Comparison of ENCODE assay signal across 17 cellular contexts in the genomic region with DNA sequence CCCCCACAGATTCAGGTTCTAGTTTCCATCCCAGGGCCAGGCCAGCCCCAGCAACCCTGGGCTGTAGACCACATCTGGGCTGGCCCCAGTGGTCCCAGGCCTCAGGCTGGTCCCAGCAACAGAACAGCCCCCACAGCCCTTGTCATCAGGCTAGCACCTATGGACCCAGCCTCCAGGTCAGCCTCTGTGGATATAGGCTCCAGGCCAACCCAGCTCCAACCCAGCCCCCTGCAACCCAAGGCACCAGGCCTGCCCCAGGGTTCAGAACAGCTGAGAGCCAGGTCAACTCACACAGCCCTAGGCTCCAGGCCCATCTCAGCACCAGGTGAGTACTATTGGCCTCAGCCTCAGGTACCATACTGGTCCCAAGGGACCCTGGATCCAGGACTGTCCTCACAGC.
DNase-seq lines count a peak whose midpoint lies in the region; ATAC-seq and TF ChIP-seq lines count a peak whose summit lies in the region.
"Had no signal": no experiment of that assay in that cellular context is flagged by ENCODE, and none has a peak within 500 bp of the region (broad histone marks: within the 10 kb centered on the region; RNA-seq: fewer than 3 reads in every experiment).

No MANE protein-coding gene starts in this region.

- H3K4me3 Mint-ChIP-seq in stimulated activated naive CD8-positive, alpha-beta T cell treated with anti-CD3 and anti-CD28 coated beads, Interleukin-15, amount 100 ng/mL, for 72 hours, result no peak overlapping the region
- no peak overlapping the region for H3K4me3 Mint-ChIP-seq in HFFc6
- H3K4me3 Mint-ChIP-seq: B cell; CD4-positive, alpha-beta T cell; CD8-positive, alpha-beta T cell had no signal

- TF ChIP-seq POLR2A in spleen (IDR thresholded peaks at IDR 0.05) (no peak), esophagus squamous epithelium (IDR thresholded peaks at IDR 0.05) (no peak)

- no peaks in the 10 kb centered on the region for H3K27me3 Mint-ChIP-seq in stimulated activated naive CD8-positive, alpha-beta T cell treated with anti-CD3 and anti-CD28 coated beads, Interleukin-15, amount 100 ng/mL, for 72 hours
- no peaks in the 10 kb centered on the region for H3K27me3 Mint-ChIP-seq in HFFc6 (ENCODE audit: insufficient read depth)
- H3K27me3 Mint-ChIP-seq: B cell; CD4-positive, alpha-beta T cell had no signal

- H3K27ac ChIP-seq in spleen (no peak overlapping the region), esophagus squamous epithelium (no peak overlapping the region)
- H3K27ac ChIP-seq: 22Rv1; A549; BLaER1 treated with 17β-estradiol and CSF1 and Interleukin-3, amounts not matched to agents 10 nM and 100 nM; C4-2B had no signal

- H3K9me3 ChIP-seq in spleen (peaks cover 0 to 6% (median 0%) of the 10 kb centered on the region in 8 donors), esophagus squamous epithelium (no peaks in the 10 kb centered on the region)
- H3K9me3 ChIP-seq: A549, Caco-2 had no signal

- TF ChIP-seq CTCF in spleen (IDR thresholded peaks at IDR 0.05 in 8 of 11, conservative IDR thresholded peaks at IDR 0.05 in 3 of 11) (no peak), HFFc6 (IDR thresholded peaks at IDR 0.05) (no peak), esophagus squamous epithelium (IDR thresholded peaks at IDR 0.05) (no peak)

- no peak for DNase-seq in stimulated activated naive CD8-positive, alpha-beta T cell treated with anti-CD3 and anti-CD28 coated beads, Interleukin-15, amount 100 ng/mL, for 72 hours
- DNase-seq in stimulated activated naive CD8-positive, alpha-beta T cell treated with anti-CD3 and anti-CD28 coated beads, Interleukin-15, Interleukin-2, amounts not matched to agents 100 U/mL and 50 U/mL, for 24 hours, result no peak
- DNase-seq in spleen, result peak; percentile 61
- no peak for DNase-seq in HFFc6
- DNase-seq in esophagus squamous epithelium (lab: John Stamatoyannopoulos, UW), result no peak
- DNase-seq: AML-193; Caco-2; Calu3; CD4-positive, alpha-beta T cell; CD8-positive, alpha-beta T cell; DMS79 treated with DMSO at 0.1 percent for 48 hours; GF-D8 had no signal

- H3K4me3 ChIP-seq in spleen (no peak overlapping the region), esophagus squamous epithelium (no peak overlapping the region)
- H3K4me3 ChIP-seq: A549; BLaER1 treated with 17β-estradiol and CSF1 and Interleukin-3, amounts not matched to agents 10 nM and 100 nM had no signal

- no peaks in the 10 kb centered on the region for H3K4me1 Mint-ChIP-seq in stimulated activated naive CD8-positive, alpha-beta T cell treated with anti-CD3 and anti-CD28 coated beads, Interleukin-15, amount 100 ng/mL, for 72 hours
- H3K4me1 Mint-ChIP-seq in HFFc6 (ENCODE audit: low read depth), result no peaks in the 10 kb centered on the region
- H3K4me1 Mint-ChIP-seq: B cell had no signal

- H3K27ac Mint-ChIP-seq in stimulated activated naive CD8-positive, alpha-beta T cell treated with anti-CD3 and anti-CD28 coated beads, Interleukin-15, amount 100 ng/mL, for 72 hours, result no peak overlapping the region
- no peak overlapping the region for H3K27ac Mint-ChIP-seq in HFFc6
- H3K27ac Mint-ChIP-seq: B cell; CD4-positive, alpha-beta T cell; CD8-positive, alpha-beta T cell had no signal

- no peaks in the 10 kb centered on the region for H3K9me3 Mint-ChIP-seq in stimulated activated naive CD8-positive, alpha-beta T cell treated with anti-CD3 and anti-CD28 coated beads, Interleukin-15, amount 100 ng/mL, for 72 hours
- peaks cover 12% of the 10 kb centered on the region for H3K9me3 Mint-ChIP-seq in HFFc6
- H3K9me3 Mint-ChIP-seq: CD4-positive, alpha-beta T cell; CD8-positive, alpha-beta T cell had no signal

- peak; percentile 12 for ATAC-seq in stimulated activated naive CD8-positive, alpha-beta T cell treated with anti-CD3 and anti-CD28 coated beads, Interleukin-15, amount 100 ng/mL, for 72 hours
- ATAC-seq in stimulated activated naive CD8-positive, alpha-beta T cell treated with anti-CD3 and anti-CD28 coated beads, Interleukin-15, Interleukin-2, amounts not matched to agents 100 U/mL and 50 U/mL, for 24 hours, result no peak
- ATAC-seq: A549; CD8-positive, alpha-beta T cell had no signal

- intact Hi-C loops in spleen (cut with DNase I; ENCODE audit: low total_unique reads) (no loop called here), esophagus squamous epithelium (cut with DNase I) (no loop called here)

- H3K27me3 ChIP-seq in spleen (replicated peaks in 1 of 7) (no peaks in the 10 kb centered on the region), esophagus squamous epithelium (no peaks in the 10 kb centered on the region)

- H3K36me3 Mint-ChIP-seq in HFFc6 (ENCODE audit: low read depth), result no peaks in the 10 kb centered on the region
- H3K36me3 Mint-ChIP-seq: CD8-positive, alpha-beta T cell had no signal

- H3K4me1 ChIP-seq in spleen (no peaks in the 10 kb centered on the region), esophagus squamous epithelium (no peaks in the 10 kb centered on the region)
- H3K4me1 ChIP-seq: A549; BLaER1 treated with 17β-estradiol and CSF1 and Interleukin-3, amounts not matched to agents 10 nM and 100 nM; Caco-2 had no signal

- H3K36me3 ChIP-seq in spleen, result no peaks in the 10 kb centered on the region
- H3K36me3 ChIP-seq in esophagus squamous epithelium, result no peaks in the 10 kb centered on the region
- H3K36me3 ChIP-seq: BLaER1 treated with 17β-estradiol and CSF1 and Interleukin-3, amounts not matched to agents 10 nM and 100 nM had no signal
